Comparison of ENCODE assay signal across 1 cellular context in the genomic region with DNA sequence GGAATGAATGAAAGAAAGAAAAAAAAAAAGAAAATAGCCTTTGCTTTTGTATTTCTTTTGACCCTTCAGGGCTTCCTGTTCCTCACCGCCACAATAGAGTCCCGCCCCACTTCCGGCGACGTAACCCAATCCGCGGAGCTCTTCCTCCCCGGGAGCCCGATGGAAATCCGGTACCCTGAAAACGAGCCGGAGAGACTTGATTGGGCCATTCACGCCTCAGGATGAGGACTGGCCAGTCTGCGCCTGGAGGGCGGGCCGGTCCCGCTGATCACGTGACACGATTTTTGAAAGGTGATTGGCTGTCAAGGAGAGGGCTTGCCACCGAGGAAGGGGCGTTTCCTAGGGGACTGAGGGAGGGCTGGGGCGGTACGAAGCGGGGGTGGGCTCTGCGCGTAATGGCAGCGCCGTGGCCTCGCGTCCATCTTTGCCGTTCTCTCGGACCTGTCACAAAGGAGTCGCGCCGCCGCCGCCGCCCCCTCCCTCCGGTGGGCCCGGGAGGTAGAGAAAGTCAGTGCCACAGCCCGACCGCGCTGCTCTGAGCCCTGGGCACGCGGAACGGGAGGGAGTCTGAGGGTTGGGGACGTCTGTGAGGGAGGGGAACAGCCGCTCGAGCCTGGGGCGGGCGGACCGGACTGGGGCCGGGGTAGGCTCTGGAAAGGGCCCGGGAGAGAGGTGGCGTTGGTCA.
TF ChIP-seq lines count a peak whose summit lies in the region.

A gene with protein sequence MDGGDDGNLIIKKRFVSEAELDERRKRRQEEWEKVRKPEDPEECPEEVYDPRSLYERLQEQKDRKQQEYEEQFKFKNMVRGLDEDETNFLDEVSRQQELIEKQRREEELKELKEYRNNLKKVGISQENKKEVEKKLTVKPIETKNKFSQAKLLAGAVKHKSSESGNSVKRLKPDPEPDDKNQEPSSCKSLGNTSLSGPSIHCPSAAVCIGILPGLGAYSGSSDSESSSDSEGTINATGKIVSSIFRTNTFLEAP (minus strand): TSS at position 95 of the 685 bp plus-strand sequence. CDS start 12,185 bp downstream, outside the sequence.
Gene RSPRY1 (plus strand): TSS at position 385 of the 685 bp plus-strand sequence. CDS start 18,330 bp downstream, outside the sequence.

TF ChIP-seq in HepG2, 621 proteins besides CTCF, POLR2A, EP300 and RAD21 (continued from another document and continues in another):
- TF ChIP-seq PRDM4 (CRISPR knock-in tag; IDR thresholded peaks at IDR 0.05; ENCODE audit: borderline replicate concordance) (peak; percentile 49; the same call in 1 of the 2 replicates), ZNF512B (CRISPR knock-in tag; IDR thresholded peaks at IDR 0.05; ENCODE audit: borderline replicate concordance) (0 out of 2 replicates have a peak, but pooled peaks have one; percentile 65), NPAS2 (CRISPR knock-in tag; IDR thresholded peaks at IDR 0.05; ENCODE audit: borderline replicate concordance) (no peak), RBM22 (optimal IDR thresholded peaks at IDR 0.05; ENCODE audit: low read length) (no peak), ZNF143 (CRISPR knock-in tag; IDR thresholded peaks at IDR 0.05) (no peak), ZBTB1 (CRISPR knock-in tag; IDR thresholded peaks at IDR 0.05; ENCODE audit: borderline replicate concordance) (no peak), ZNF546 (CRISPR knock-in tag; conservative IDR thresholded peaks at IDR 0.05) (no peak), BHLHE40 (IDR thresholded peaks at IDR 0.05; ENCODE audit: low read length) (peak; percentile 69), ZNF564 (CRISPR knock-in tag; IDR thresholded peaks at IDR 0.05) (peak; percentile 73; the same call in 1 of the 2 replicates), ZNF766 (CRISPR knock-in tag; IDR thresholded peaks at IDR 0.05; ENCODE audit: borderline replicate concordance) (no peak), NR2F1 (CRISPR knock-in tag; IDR thresholded peaks at IDR 0.05) (peak in 1 of 2 experiments; percentile 53; a peak in 1 of 4 replicates), NR2F6 (IDR thresholded peaks at IDR 0.05) (no peak), NR2F6 (CRISPR knock-in tag; IDR thresholded peaks at IDR 0.05) (peak; percentile 59; the same call in 1 of the 2 replicates), JARID2 (CRISPR knock-in tag; IDR thresholded peaks at IDR 0.05; ENCODE audit: insufficient replicate concordance) (no peak), POLR2G (IDR thresholded peaks at IDR 0.05; ENCODE audit: low read depth, low read length) (peak; percentile 91), ZBTB49 (CRISPR knock-in tag; IDR thresholded peaks at IDR 0.05; ENCODE audit: borderline replicate concordance) (no peak), KLF12 (CRISPR knock-in tag; IDR thresholded peaks at IDR 0.05; ENCODE audit: borderline replicate concordance) (no peak; the same call in 1 of the 2 replicates), THAP7 (CRISPR knock-in tag; IDR thresholded peaks at IDR 0.05) (peak; percentile 69; the same call in 1 of the 2 replicates), CREBL2 (CRISPR knock-in tag; IDR thresholded peaks at IDR 0.05; ENCODE audit: borderline replicate concordance) (no peak), ZNF512 (CRISPR knock-in tag; IDR thresholded peaks at IDR 0.05) (no peak)
- TF ChIP-seq, protein P1, sequence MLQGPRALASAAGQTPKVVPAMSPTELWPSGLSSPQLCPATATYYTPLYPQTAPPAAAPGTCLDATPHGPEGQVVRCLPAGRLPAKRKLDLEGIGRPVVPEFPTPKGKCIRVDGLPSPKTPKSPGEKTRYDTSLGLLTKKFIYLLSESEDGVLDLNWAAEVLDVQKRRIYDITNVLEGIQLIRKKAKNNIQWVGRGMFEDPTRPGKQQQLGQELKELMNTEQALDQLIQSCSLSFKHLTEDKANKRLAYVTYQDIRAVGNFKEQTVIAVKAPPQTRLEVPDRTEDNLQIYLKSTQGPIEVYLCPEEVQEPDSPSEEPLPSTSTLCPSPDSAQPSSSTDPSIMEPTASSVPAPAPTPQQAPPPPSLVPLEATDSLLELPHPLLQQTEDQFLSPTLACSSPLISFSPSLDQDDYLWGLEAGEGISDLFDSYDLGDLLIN (CRISPR knock-in tag; IDR thresholded peaks at IDR 0.05; ENCODE audit: borderline replicate concordance) = no peak
- TF ChIP-seq, protein P2, sequence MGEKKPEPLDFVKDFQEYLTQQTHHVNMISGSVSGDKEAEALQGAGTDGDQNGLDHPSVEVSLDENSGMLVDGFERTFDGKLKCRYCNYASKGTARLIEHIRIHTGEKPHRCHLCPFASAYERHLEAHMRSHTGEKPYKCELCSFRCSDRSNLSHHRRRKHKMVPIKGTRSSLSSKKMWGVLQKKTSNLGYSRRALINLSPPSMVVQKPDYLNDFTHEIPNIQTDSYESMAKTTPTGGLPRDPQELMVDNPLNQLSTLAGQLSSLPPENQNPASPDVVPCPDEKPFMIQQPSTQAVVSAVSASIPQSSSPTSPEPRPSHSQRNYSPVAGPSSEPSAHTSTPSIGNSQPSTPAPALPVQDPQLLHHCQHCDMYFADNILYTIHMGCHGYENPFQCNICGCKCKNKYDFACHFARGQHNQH (CRISPR knock-in tag; IDR thresholded peaks at IDR 0.05) = no peak; the same call in 1 of the 2 replicates
- TF ChIP-seq, protein P3, sequence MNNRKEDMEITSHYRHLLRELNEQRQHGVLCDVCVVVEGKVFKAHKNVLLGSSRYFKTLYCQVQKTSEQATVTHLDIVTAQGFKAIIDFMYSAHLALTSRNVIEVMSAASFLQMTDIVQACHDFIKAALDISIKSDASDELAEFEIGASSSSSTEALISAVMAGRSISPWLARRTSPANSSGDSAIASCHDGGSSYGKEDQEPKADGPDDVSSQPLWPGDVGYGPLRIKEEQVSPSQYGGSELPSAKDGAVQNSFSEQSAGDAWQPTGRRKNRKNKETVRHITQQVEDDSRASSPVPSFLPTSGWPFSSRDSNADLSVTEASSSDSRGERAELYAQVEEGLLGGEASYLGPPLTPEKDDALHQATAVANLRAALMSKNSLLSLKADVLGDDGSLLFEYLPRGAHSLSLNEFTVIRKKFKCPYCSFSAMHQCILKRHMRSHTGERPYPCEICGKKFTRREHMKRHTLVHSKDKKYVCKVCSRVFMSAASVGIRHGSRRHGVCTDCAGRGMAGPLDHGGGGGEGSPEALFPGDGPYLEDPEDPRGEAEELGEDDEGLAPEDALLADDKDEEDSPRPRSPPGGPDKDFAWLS (CRISPR knock-in tag; IDR thresholded peaks at IDR 0.05; ENCODE audit: borderline replicate concordance) = no peak
- TF ChIP-seq, protein P4, sequence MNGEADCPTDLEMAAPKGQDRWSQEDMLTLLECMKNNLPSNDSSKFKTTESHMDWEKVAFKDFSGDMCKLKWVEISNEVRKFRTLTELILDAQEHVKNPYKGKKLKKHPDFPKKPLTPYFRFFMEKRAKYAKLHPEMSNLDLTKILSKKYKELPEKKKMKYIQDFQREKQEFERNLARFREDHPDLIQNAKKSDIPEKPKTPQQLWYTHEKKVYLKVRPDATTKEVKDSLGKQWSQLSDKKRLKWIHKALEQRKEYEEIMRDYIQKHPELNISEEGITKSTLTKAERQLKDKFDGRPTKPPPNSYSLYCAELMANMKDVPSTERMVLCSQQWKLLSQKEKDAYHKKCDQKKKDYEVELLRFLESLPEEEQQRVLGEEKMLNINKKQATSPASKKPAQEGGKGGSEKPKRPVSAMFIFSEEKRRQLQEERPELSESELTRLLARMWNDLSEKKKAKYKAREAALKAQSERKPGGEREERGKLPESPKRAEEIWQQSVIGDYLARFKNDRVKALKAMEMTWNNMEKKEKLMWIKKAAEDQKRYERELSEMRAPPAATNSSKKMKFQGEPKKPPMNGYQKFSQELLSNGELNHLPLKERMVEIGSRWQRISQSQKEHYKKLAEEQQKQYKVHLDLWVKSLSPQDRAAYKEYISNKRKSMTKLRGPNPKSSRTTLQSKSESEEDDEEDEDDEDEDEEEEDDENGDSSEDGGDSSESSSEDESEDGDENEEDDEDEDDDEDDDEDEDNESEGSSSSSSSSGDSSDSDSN (CRISPR knock-in tag; IDR thresholded peaks at IDR 0.05) = peak; percentile 95
- TF ChIP-seq, protein P5, sequence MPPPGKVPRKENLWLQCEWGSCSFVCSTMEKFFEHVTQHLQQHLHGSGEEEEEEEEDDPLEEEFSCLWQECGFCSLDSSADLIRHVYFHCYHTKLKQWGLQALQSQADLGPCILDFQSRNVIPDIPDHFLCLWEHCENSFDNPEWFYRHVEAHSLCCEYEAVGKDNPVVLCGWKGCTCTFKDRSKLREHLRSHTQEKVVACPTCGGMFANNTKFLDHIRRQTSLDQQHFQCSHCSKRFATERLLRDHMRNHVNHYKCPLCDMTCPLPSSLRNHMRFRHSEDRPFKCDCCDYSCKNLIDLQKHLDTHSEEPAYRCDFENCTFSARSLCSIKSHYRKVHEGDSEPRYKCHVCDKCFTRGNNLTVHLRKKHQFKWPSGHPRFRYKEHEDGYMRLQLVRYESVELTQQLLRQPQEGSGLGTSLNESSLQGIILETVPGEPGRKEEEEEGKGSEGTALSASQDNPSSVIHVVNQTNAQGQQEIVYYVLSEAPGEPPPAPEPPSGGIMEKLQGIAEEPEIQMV (CRISPR knock-in tag; IDR thresholded peaks at IDR 0.05; ENCODE audit: low read depth) = peak; percentile 83
- TF ChIP-seq, protein P6, sequence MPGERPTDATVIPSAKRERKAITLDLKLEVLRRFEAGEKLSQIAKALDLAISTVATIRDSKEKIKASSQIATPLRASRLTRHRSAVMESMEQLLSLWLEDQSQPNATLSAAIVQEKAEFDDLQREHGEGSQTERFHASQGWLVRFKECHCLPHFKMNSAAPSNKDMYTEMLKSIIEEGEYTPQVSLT (CRISPR knock-in tag; IDR thresholded peaks at IDR 0.05; ENCODE audit: borderline replicate concordance, low read depth) = no peak
